Comparison of ENCODE assay signal across 10 cellular contexts in the genomic region with DNA sequence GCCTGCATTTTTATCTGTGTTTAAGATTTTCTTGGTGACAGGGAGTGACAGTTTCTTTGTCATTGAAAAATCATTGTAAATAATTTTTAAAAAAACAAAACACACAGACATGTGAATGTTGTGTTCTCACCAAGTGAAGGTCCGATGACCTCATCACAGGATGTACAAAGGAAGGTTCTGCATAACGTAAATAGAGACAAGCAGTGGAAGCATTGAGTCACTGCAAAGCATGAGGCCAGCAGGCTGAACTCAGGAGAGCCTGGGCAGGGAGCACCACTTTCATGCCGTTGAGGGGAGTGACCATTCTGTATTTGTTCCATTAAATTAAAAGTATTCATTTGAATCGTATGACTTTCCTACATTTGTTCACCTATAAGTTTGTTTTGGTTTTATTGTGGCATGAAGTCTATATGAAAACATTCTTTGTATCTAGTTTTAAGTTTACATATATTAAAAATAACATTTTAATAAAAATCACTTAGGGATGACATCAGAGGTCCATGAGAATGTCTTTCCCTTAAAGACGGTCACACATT.
A peak's percentile ranks its signal among the peaks of the same experiment; 100 is the strongest.
DNase-seq lines count a peak whose midpoint lies in the region; ATAC-seq, FAIRE-seq and TF ChIP-seq lines count a peak whose summit lies in the region.
"Had no signal": no experiment of that assay in that cellular context is flagged by ENCODE, and none has a peak within 500 bp of the region (broad histone marks: within the 10 kb centered on the region; RNA-seq: fewer than 3 reads in every experiment).

No MANE protein-coding gene starts in this region.

- DNase-seq in GM03348 (ENCODE audit: low spot score), result peak; percentile 32
- peak; percentile 95 for DNase-seq in endothelial cell of umbilical vein (ENCODE audit: low read depth, low spot score)
- peak; percentile 91 for DNase-seq in osteoblast (ENCODE audit: insufficient read length, low spot score, missing footprints)
- no peak for DNase-seq in esophagus muscularis mucosa (ENCODE audit: extremely low spot score)
- DNase-seq in Caco-2, result no peak
- no peak for DNase-seq in SKM-1 (lab: John Stamatoyannopoulos, UW; ENCODE audit: unreplicated experiment)
- DNase-seq: activated CD4-positive, alpha-beta T cell treated with anti-CD3 and anti-CD28 coated beads, Interleukin-2, amount 10 ng/mL, durations not matched to agents 7 days and 5 days; nucleus accumbens had no signal

- H3K27me3 ChIP-seq in endothelial cell of umbilical vein (ENCODE audit: control insufficient read depth in 2 of 2, insufficient read depth in 2 of 2, low read length in 2 of 2), result no peaks in the 10 kb centered on the region
- H3K27me3 ChIP-seq in osteoblast (ENCODE audit: insufficient read depth, low read length), result no peaks in the 10 kb centered on the region
- H3K27me3 ChIP-seq in esophagus muscularis mucosa, result no peaks in the 10 kb centered on the region
- H3K27me3 ChIP-seq in Caco-2 (replicated peaks; ENCODE audit: control insufficient read depth, insufficient read depth, low read length), result no peaks in the 10 kb centered on the region

- no peak overlapping the region for H3K27ac Mint-ChIP-seq in Caco-2 (ENCODE audit: unreplicated experiment)
- H3K27ac Mint-ChIP-seq: activated CD4-positive, alpha-beta T cell treated with anti-CD3 and anti-CD28 coated beads, Interleukin-2, amount 10 ng/mL, durations not matched to agents 7 days and 5 days had no signal

- no peaks in the 10 kb centered on the region for H3K9me3 Mint-ChIP-seq in Caco-2 (ENCODE audit: unreplicated experiment)
- H3K9me3 Mint-ChIP-seq: activated CD4-positive, alpha-beta T cell treated with anti-CD3 and anti-CD28 coated beads, Interleukin-2, amount 10 ng/mL, durations not matched to agents 7 days and 5 days had no signal

- H3K9me3 ChIP-seq in endothelial cell of umbilical vein (replicated peaks; ENCODE audit: control insufficient read depth, insufficient read depth, low read length) (no peaks in the 10 kb centered on the region), osteoblast (ENCODE audit: low read depth, low read length) (no peaks in the 10 kb centered on the region), esophagus muscularis mucosa (no peaks in the 10 kb centered on the region), Caco-2 (no peaks in the 10 kb centered on the region)

- TF ChIP-seq POLR2A in endothelial cell of umbilical vein (IDR thresholded peaks at IDR 0.05; ENCODE audit: low read depth, low read length) (no peak), esophagus muscularis mucosa (IDR thresholded peaks at IDR 0.05; ENCODE audit: low read depth) (no peak)

- no peak for ATAC-seq in GM19455 (IDR thresholded peaks at IDR 0.05; ENCODE audit: unreplicated experiment)

- no peaks in the 10 kb centered on the region for H3K27me3 Mint-ChIP-seq in Caco-2 (ENCODE audit: insufficient read depth, unreplicated experiment)
- H3K27me3 Mint-ChIP-seq: activated CD4-positive, alpha-beta T cell treated with anti-CD3 and anti-CD28 coated beads, Interleukin-2, amount 10 ng/mL, durations not matched to agents 7 days and 5 days had no signal

- peak overlapping the region; percentile 9 for H2AFZ ChIP-seq in endothelial cell of umbilical vein (ENCODE audit: low read depth, low read length)
- H2AFZ ChIP-seq in osteoblast (ENCODE audit: low read length), result no peak overlapping the region

- H3K4me2 ChIP-seq in endothelial cell of umbilical vein (ENCODE audit: insufficient read depth, low read length) (peak overlapping the region; percentile 48), osteoblast (ENCODE audit: insufficient read depth, low read length) (no peak overlapping the region)

- TSS peak; percentile 99 for BruUV-seq in endothelial cell of umbilical vein (replicated peaks; lab: Mats Ljungman, UMichigan)
- no TSS peak for BruUV-seq in Caco-2 (replicated peaks; lab: Mats Ljungman, UMichigan)

- 44% methylated on average over 5 of the region's 5 CpGs for WGBS in esophagus muscularis mucosa

- H3K9ac ChIP-seq in endothelial cell of umbilical vein (replicated peaks; ENCODE audit: extremely low read depth, insufficient read depth, low read length), result peak overlapping the region; percentile 84

- TF ChIP-seq CTCF in endothelial cell of umbilical vein (IDR thresholded peaks at IDR 0.05; ENCODE audit: extremely low read depth in 1 of 2, insufficient read depth in 1 of 2, low read depth in 1 of 2, low read length in 2 of 2), result no peak
- TF ChIP-seq CTCF in osteoblast (IDR thresholded peaks at IDR 0.05; ENCODE audit: extremely low read depth, low read depth, low read length), result no peak
- TF ChIP-seq CTCF in esophagus muscularis mucosa (IDR thresholded peaks at IDR 0.05), result no peak
- TF ChIP-seq CTCF in Caco-2 (IDR thresholded peaks at IDR 0.05; ENCODE audit: insufficient read depth in 1 of 2, low read depth in 1 of 2, low read length in 1 of 2, severe bottlenecking in 1 of 2, unreplicated experiment in 1 of 2), result no peak

- CTCF ChIA-PET in endothelial cell of umbilical vein (lab: Charles Lee), result no interaction called here
- CTCF ChIA-PET in Caco-2 (lab: Charles Lee), result no interaction called here

- no peak overlapping the region for H3K4me3 Mint-ChIP-seq in Caco-2 (ENCODE audit: unreplicated experiment)
- H3K4me3 Mint-ChIP-seq: activated CD4-positive, alpha-beta T cell treated with anti-CD3 and anti-CD28 coated beads, Interleukin-2, amount 10 ng/mL, durations not matched to agents 7 days and 5 days had no signal

- POLR2A ChIA-PET in endothelial cell of umbilical vein (lab: Charles Lee), result no interaction called here
- POLR2A ChIA-PET in Caco-2 (lab: Charles Lee), result no interaction called here

- FAIRE-seq in endothelial cell of umbilical vein (lab: Jason Lieb, UNC), result peak; percentile 91

- H3K36me3 ChIP-seq in endothelial cell of umbilical vein (ENCODE audit: control insufficient read depth in 2 of 2, extremely low read depth in 1 of 2, insufficient read depth in 2 of 2, low read length in 2 of 2) (no peaks in the 10 kb centered on the region), osteoblast (ENCODE audit: insufficient read depth, low read length) (no peaks in the 10 kb centered on the region), esophagus muscularis mucosa (no peaks in the 10 kb centered on the region), Caco-2 (ENCODE audit: control insufficient read depth, insufficient read depth, low read length) (no peaks in the 10 kb centered on the region)

- no peaks in the 10 kb centered on the region for H3K79me2 ChIP-seq in endothelial cell of umbilical vein (ENCODE audit: control insufficient read depth, insufficient read depth, low read length)
- H3K79me2 ChIP-seq in osteoblast (ENCODE audit: insufficient read depth, low read length), result no peaks in the 10 kb centered on the region

- no peak overlapping the region for H3K4me3 ChIP-seq in endothelial cell of umbilical vein (replicated peaks in 1 of 3; ENCODE audit: insufficient read depth in 1 of 3, low read depth in 1 of 3, low read length in 3 of 3)
- H3K4me3 ChIP-seq in osteoblast (ENCODE audit: insufficient read depth, low read length), result no peak overlapping the region
- no peak overlapping the region for H3K4me3 ChIP-seq in esophagus muscularis mucosa
- no peak overlapping the region for H3K4me3 ChIP-seq in Caco-2 (ENCODE audit: low read depth, low read length)

- intact Hi-C loops in endothelial cell of umbilical vein (cut with micrococcal nuclease), result loop anchor here (1.0 to 5.0 kb wide), 7 partner anchors 55 to 370 kb away; partner anchors contain the start of gene TLE1
- intact Hi-C loops in esophagus muscularis mucosa (cut with DNase I), result no loop called here
- intact Hi-C loops in Caco-2 (cut with micrococcal nuclease; ENCODE audit: unreplicated experiment), result no loop called here

- no peaks in the 10 kb centered on the region for H4K20me1 ChIP-seq in endothelial cell of umbilical vein (replicated peaks; ENCODE audit: control insufficient read depth, extremely low read depth, insufficient read depth, low read length)
- no peaks in the 10 kb centered on the region for H4K20me1 ChIP-seq in osteoblast (ENCODE audit: insufficient read depth, low read length)

- H3K4me1 Mint-ChIP-seq in Caco-2 (ENCODE audit: low read depth, unreplicated experiment), result no peaks in the 10 kb centered on the region
- H3K4me1 Mint-ChIP-seq: activated CD4-positive, alpha-beta T cell treated with anti-CD3 and anti-CD28 coated beads, Interleukin-2, amount 10 ng/mL, durations not matched to agents 7 days and 5 days had no signal

- H3K27ac ChIP-seq in endothelial cell of umbilical vein (ENCODE audit: insufficient read depth, low read depth, low read length) (peak overlapping the region; percentile 91), osteoblast (ENCODE audit: low read depth, low read length) (peak overlapping the region; percentile 49), esophagus muscularis mucosa (replicated peaks in 1 of 4) (no peak overlapping the region)

- dilution Hi-C loops in endothelial cell of umbilical vein (cut with MboI; ENCODE audit: extremely low pct_ligation_motif_present, low sequenced_read_pairs), result no loop called here

- H3K4me1 ChIP-seq in endothelial cell of umbilical vein (ENCODE audit: control insufficient read depth, extremely low read depth, insufficient read depth, low read length) (peaks cover 11% of the 10 kb centered on the region), osteoblast (ENCODE audit: insufficient read depth, low read length) (peaks cover 7% of the 10 kb centered on the region), esophagus muscularis mucosa (no peaks in the 10 kb centered on the region), Caco-2 (no peaks in the 10 kb centered on the region)

- TF ChIP-seq EP300 in esophagus muscularis mucosa (IDR thresholded peaks at IDR 0.05), result no peak

- no peaks in the 10 kb centered on the region for H3K9me1 ChIP-seq in endothelial cell of umbilical vein (replicated peaks; ENCODE audit: control insufficient read depth, extremely low read depth, insufficient read depth, low read length)

- H3K36me3 Mint-ChIP-seq in Caco-2 (ENCODE audit: insufficient read depth, unreplicated experiment), result no peaks in the 10 kb centered on the region

TF ChIP-seq in PFSK-1, 5 proteins besides CTCF, POLR2A, EP300 and RAD21:
- TF ChIP-seq TAF1 (IDR thresholded peaks at IDR 0.05; ENCODE audit: borderline replicate concordance, insufficient read depth, low read length), result no peak
- peak; percentile 43 for TF ChIP-seq FOXP2 (optimal IDR thresholded peaks at IDR 0.05; ENCODE audit: borderline replicate concordance, extremely low read depth, extremely low read length, insufficient read depth)

TF ChIP-seq in endothelial cell of umbilical vein, 7 proteins besides CTCF, POLR2A, EP300 and RAD21:
- peak; percentile 100 for TF ChIP-seq JUN (IDR thresholded peaks at IDR 0.05; ENCODE audit: borderline replicate concordance, insufficient read depth, insufficient read length, low read depth)
- TF ChIP-seq EZH2 (IDR thresholded peaks at IDR 0.05; ENCODE audit: borderline replicate concordance, low read depth, low read length, severe bottlenecking), result no peak
- peak; percentile 85 for TF ChIP-seq MYC (IDR thresholded peaks at IDR 0.05; ENCODE audit: low read depth, low read length)
- TF ChIP-seq GATA2 (IDR thresholded peaks at IDR 0.05; ENCODE audit: insufficient read depth, insufficient read length, low read depth, low read length), result no peak
- TF ChIP-seq FOS (IDR thresholded peaks at IDR 0.05; ENCODE audit: borderline replicate concordance, insufficient read depth, low read length), result peak; percentile 82
- TF ChIP-seq POLR2AphosphoS5 (IDR thresholded peaks at IDR 0.05; ENCODE audit: insufficient read depth, low read depth, low read length), result peak; percentile 64
TF ChIP-seq in endothelial cell of umbilical vein: peak in this region for 4.

Comparison
In these comparisons a context has a peak if more than half of its experiments do, and no peak if none do; other contexts are left out.
1. DNase-seq: peak in GM03348 (single experiment), endothelial cell of umbilical vein (single experiment) and osteoblast (single experiment); none in esophagus muscularis mucosa (single experiment), Caco-2 (0 of 2) and SKM-1 (single experiment).
2. H3K27ac ChIP-seq: peak in endothelial cell of umbilical vein (single experiment) and osteoblast (single experiment); none in esophagus muscularis mucosa (0 of 4).